ENCODE assay signal across 10 cellular contexts in the genomic region with DNA sequence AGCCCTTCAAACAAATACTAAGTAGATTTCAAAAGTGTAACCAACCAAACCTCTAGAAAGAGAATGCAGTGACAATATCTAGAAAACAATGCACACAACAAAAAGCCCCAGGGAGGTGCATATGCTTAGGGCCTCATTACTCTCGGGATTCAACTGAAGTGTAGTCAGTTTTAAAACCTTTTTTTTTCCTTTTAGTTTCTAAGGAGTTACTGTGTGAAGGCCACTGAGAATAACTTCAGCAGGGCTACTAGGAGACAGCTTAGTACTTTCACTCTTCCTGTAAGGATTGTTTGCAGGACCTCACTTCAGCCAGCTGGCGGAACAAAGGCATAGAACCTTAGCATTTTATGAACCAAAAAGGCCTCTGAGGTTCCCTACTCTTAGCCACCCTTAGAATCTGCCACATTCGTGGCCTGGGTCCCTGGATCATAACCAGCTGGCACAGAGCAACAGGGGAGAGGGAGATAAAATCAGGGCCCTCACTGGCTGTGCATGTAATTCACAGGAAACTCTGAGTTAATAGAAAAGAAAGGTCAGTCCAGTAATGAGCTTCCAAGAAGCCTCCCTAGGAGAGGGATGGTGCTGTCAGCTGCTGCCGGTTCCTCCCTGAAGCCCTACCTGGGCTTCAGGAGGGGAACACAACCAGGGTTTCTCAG. TPM values are rescaled to one million over a fixed set of nuclear protein-coding genes. Genes with fewer than 3 reads are reported as not detected.
DNase-seq lines count a peak whose midpoint lies in the region; ATAC-seq lines count a peak whose summit lies in the region.
"Had no signal": no experiment of that assay in that cellular context is flagged by ENCODE, and none has a peak within 500 bp of the region (broad histone marks: within the 10 kb centered on the region; RNA-seq: fewer than 3 reads in every experiment).

No MANE protein-coding gene starts in this region.

- H3K9ac ChIP-seq in adipocyte (ENCODE audit: low read length): no peak overlapping the region

- H3K4me1 Mint-ChIP-seq in CD4-positive, CD25-positive, alpha-beta regulatory T cell: peaks cover 26 to 81% (median 67%) of the 10 kb centered on the region in 4 donors
- H3K4me1 Mint-ChIP-seq in IgD-negative memory B cell (peaks cover 54 to 69% (median 69%) of the 10 kb centered on the region in 3 donors), naive B cell (peaks cover 72 to 86% (median 80%) of the 10 kb centered on the region in 3 donors)

- peak overlapping the region; percentile 86 to 91 (median 90) for H3K27ac Mint-ChIP-seq in CD4-positive, CD25-positive, alpha-beta regulatory T cell
- peak overlapping the region; percentile 81 to 97 (median 90) for H3K27ac Mint-ChIP-seq in IgD-negative memory B cell
- peak overlapping the region; percentile 80 to 93 (median 89) for H3K27ac Mint-ChIP-seq in naive B cell

- no peaks in the 10 kb centered on the region for H3K27me3 Mint-ChIP-seq in CD4-positive, CD25-positive, alpha-beta regulatory T cell
- H3K27me3 Mint-ChIP-seq in IgD-negative memory B cell: no peaks in the 10 kb centered on the region
- H3K27me3 Mint-ChIP-seq in naive B cell: no peaks in the 10 kb centered on the region

- no peaks in the 10 kb centered on the region for H3K36me3 ChIP-seq in CD4-positive, CD25-positive, alpha-beta regulatory T cell (ENCODE audit: control insufficient read depth, insufficient read depth, low read length)
- H3K36me3 ChIP-seq in adipocyte (ENCODE audit: control insufficient read depth, insufficient read depth, low read length, severe bottlenecking): no peaks in the 10 kb centered on the region

- peaks cover 87% of the 10 kb centered on the region for H3K4me1 ChIP-seq in CD4-positive, CD25-positive, alpha-beta regulatory T cell (ENCODE audit: control insufficient read depth, insufficient read depth, low read length, poor library complexity, severe bottlenecking)
- peaks cover 37% of the 10 kb centered on the region for H3K4me1 ChIP-seq in adipocyte (ENCODE audit: control insufficient read depth, insufficient read depth, low read length)

- no peak for ATAC-seq in CD4-positive, CD25-positive, alpha-beta regulatory T cell (ENCODE audit: low read depth in 2 of 2)
- ATAC-seq in naive B cell (ENCODE audit: low read depth in 2 of 2): no peak
- ATAC-seq in activated CD4-positive, CD25-positive, alpha-beta regulatory T cell treated with anti-CD3 and anti-CD28 coated beads, Interleukin-2, amount 50 U/mL, for 24 hours: no peak
- ATAC-seq in GM18870 (IDR thresholded peaks at IDR 0.05; ENCODE audit: unreplicated experiment): no peak

- H3K36me3 Mint-ChIP-seq in CD4-positive, CD25-positive, alpha-beta regulatory T cell: peaks cover 3% of the 10 kb centered on the region
- H3K36me3 Mint-ChIP-seq in IgD-negative memory B cell (peaks cover 2% of the 10 kb centered on the region), naive B cell (no peaks in the 10 kb centered on the region)

- DNase-seq in CD4-positive, CD25-positive, alpha-beta regulatory T cell: no peak
- DNase-seq in adipocyte (ENCODE audit: low read depth): peak; percentile 40
- DNase-seq in naive B cell: no peak
- no peak for DNase-seq in HuH-7.5 (ENCODE audit: low spot score)
- DNase-seq in pons (ENCODE audit: low spot score): no peak
- DNase-seq: GOT3 had no signal

- peak overlapping the region; percentile 99 for H3K4me3 ChIP-seq in CD4-positive, CD25-positive, alpha-beta regulatory T cell (ENCODE audit: low read depth, low read length)
- H3K4me3 ChIP-seq in adipocyte (ENCODE audit: low read length): no peak overlapping the region

- peak overlapping the region; percentile 92 to 97 (median 96) for H3K4me3 Mint-ChIP-seq in CD4-positive, CD25-positive, alpha-beta regulatory T cell
- H3K4me3 Mint-ChIP-seq in IgD-negative memory B cell: peak overlapping the region; percentile 93 to 99 (median 95)
- H3K4me3 Mint-ChIP-seq in naive B cell: peak overlapping the region; percentile 75 to 98 (median 82)

- H3K27me3 ChIP-seq in CD4-positive, CD25-positive, alpha-beta regulatory T cell (ENCODE audit: control insufficient read depth, insufficient read depth, low read length): no peaks in the 10 kb centered on the region
- H3K27me3 ChIP-seq in adipocyte (replicated peaks; ENCODE audit: control insufficient read depth, insufficient read depth, low read length): no peaks in the 10 kb centered on the region

- H3K27ac ChIP-seq in CD4-positive, CD25-positive, alpha-beta regulatory T cell (ENCODE audit: insufficient read depth, low read length, poor library complexity, severe bottlenecking): peak overlapping the region; percentile 79
- H3K27ac ChIP-seq: epithelial cell of prostate had no signal

- peaks cover 0 to 3% (median 0%) of the 10 kb centered on the region in 7 donors for H3K9me3 Mint-ChIP-seq in CD4-positive, CD25-positive, alpha-beta regulatory T cell
- H3K9me3 Mint-ChIP-seq in IgD-negative memory B cell (no peaks in the 10 kb centered on the region), naive B cell (no peaks in the 10 kb centered on the region)

- no peaks in the 10 kb centered on the region for H3K9me3 ChIP-seq in CD4-positive, CD25-positive, alpha-beta regulatory T cell (ENCODE audit: control insufficient read depth in 2 of 2, low read length in 2 of 2)
- H3K9me3 ChIP-seq in adipocyte (ENCODE audit: control insufficient read depth, low read length): no peaks in the 10 kb centered on the region

RNA-seq across cellular contexts. Expression of gene VOPP1, which starts 3.6 kb away (rescaled TPM):
- total RNA-seq in CD4-positive, CD25-positive, alpha-beta regulatory T cell: 128 TPM
- polyA plus RNA-seq in CD4-positive, CD25-positive, alpha-beta regulatory T cell: 10 to 100 TPM; 40.3 to 68.4 (median 56.1) TPM
- 70.2 TPM for polyA plus RNA-seq in IgD-negative memory B cell
- 10 to 100 TPM; 27.5 to 78.6 (median 34.2) TPM for polyA plus RNA-seq in naive B cell (ENCODE audit: low read depth in 6 of 6)
